13 cellular contexts compared by ENCODE assay signal in genomic region chr17:48840441-48840840, GRCh38. TPM values are rescaled to one million over a fixed set of nuclear protein-coding genes. Genes with fewer than 3 reads are reported as not detected.
A peak's percentile ranks its signal among the peaks of the same experiment; 100 is the strongest.
DNase-seq lines count a peak whose midpoint lies in the region; TF ChIP-seq lines count a peak whose summit lies in the region.
"Had no signal": no experiment of that assay in that cellular context is flagged by ENCODE, and none has a peak within 500 bp of the region (broad histone marks: within the 10 kb centered on the region; RNA-seq: fewer than 3 reads in every experiment).

No MANE protein-coding gene starts in this region.

- WGBS in sigmoid colon, 2 donors = 79 to 82% methylated on average over 3 of the region's 3 CpGs

- H3K27me3 Mint-ChIP-seq in Caco-2 (ENCODE audit: insufficient read depth, unreplicated experiment) = no peaks in the 10 kb centered on the region

- BruUV-seq in Caco-2 (replicated peaks; lab: Mats Ljungman, UMichigan) = no TSS peak

- H3K4me2 ChIP-seq in fibroblast of lung (ENCODE audit: extremely low read depth, insufficient read depth, low read length) = peak overlapping the region; percentile 94

- no peaks in the 10 kb centered on the region for H4K20me1 ChIP-seq in fibroblast of lung (ENCODE audit: control insufficient read depth, extremely low read depth, insufficient read depth, low read length)

- H3K27me3 ChIP-seq in Caco-2 (replicated peaks; ENCODE audit: control insufficient read depth, insufficient read depth, low read length) (no peaks in the 10 kb centered on the region), fibroblast of lung (ENCODE audit: control insufficient read depth, insufficient read depth, low read length) (no peaks in the 10 kb centered on the region), sigmoid colon (no peaks in the 10 kb centered on the region)

- H3K4me1 ChIP-seq in Caco-2 = peaks cover 20% of the 10 kb centered on the region
- peaks cover 23% of the 10 kb centered on the region for H3K4me1 ChIP-seq in fibroblast of lung (ENCODE audit: control insufficient read depth, extremely low read depth, insufficient read depth, low read length)
- peaks cover 0 to 69% (median 58%) of the 10 kb centered on the region in 4 donors for H3K4me1 ChIP-seq in sigmoid colon

- H3K9ac ChIP-seq in SK-N-MC (ENCODE audit: insufficient read length) (no peak overlapping the region), fibroblast of lung (ENCODE audit: insufficient read depth, low read length) (no peak overlapping the region)

- DNase-seq in Caco-2 (no peak), SK-N-MC (ENCODE audit: low read depth, low spot score) (no peak), fibroblast of lung (ENCODE audit: low read depth in 2 of 2) (peak in 1 of 2 donors; percentile 16), sigmoid colon (no peak), NCI-H1436 treated with DMSO at 0.1 percent for 48 hours (lab: John Stamatoyannopoulos, UW) (no peak), germinal center (ENCODE audit: low spot score) (no peak)
- DNase-seq in stimulated activated CD4-positive, alpha-beta T cell treated with anti-CD3 and anti-CD28 coated beads, Interleukin-12 subunit alpha, Interleukin-12 subunit beta, amount 100 ng/mL, for 4 hours = no peak
- DNase-seq in stimulated activated naive CD4-positive, alpha-beta T cell treated with Interleukin-2 at 50 U/mL for 16 hours (lab: John Stamatoyannopoulos, UW) = no peak
- DNase-seq: mesendoderm; NCI-H2081 treated with DMSO at 0.1 percent for 48 hours; stimulated activated CD4-positive, alpha-beta T cell treated with anti-CD3 and anti-CD28 coated beads, Interleukin-4, amount 100 ng/mL, for 24 hours had no signal

- peak overlapping the region; percentile 1 for H3K4me3 Mint-ChIP-seq in Caco-2 (ENCODE audit: unreplicated experiment)

- POLR2A ChIA-PET in Caco-2 (lab: Charles Lee) = no interaction called here

- peak overlapping the region; percentile 4 for H3K27ac Mint-ChIP-seq in Caco-2 (ENCODE audit: unreplicated experiment)

- no peak for TF ChIP-seq POLR2A in sigmoid colon (IDR thresholded peaks at IDR 0.05)

- intact Hi-C loops in Caco-2 (cut with micrococcal nuclease; ENCODE audit: unreplicated experiment) = loop anchor here (1.0 kb wide), 1 partner anchor 9 kb away; the partner anchor contains the start of gene CALCOCO2
- intact Hi-C loops in sigmoid colon (cut with DNase I) = no loop called here

- H3K4me3 ChIP-seq in Caco-2 (ENCODE audit: low read depth, low read length) = no peak overlapping the region
- no peak overlapping the region; the same call in 1 of the 2 replicates for H3K4me3 ChIP-seq in SK-N-MC
- peak overlapping the region in 2 of 4 experiments; percentile 46 to 60 for H3K4me3 ChIP-seq in fibroblast of lung (replicated peaks in 1 of 4; ENCODE audit: control extremely low read depth in 1 of 4, insufficient read depth in 1 of 4, low read depth in 3 of 4, low read length in 4 of 4)
- peak overlapping the region in 2 of 4 donors; percentile 36 for H3K4me3 ChIP-seq in sigmoid colon

- no peaks in the 10 kb centered on the region for H3K9me3 Mint-ChIP-seq in Caco-2 (ENCODE audit: unreplicated experiment)
- H3K9me3 Mint-ChIP-seq: activated T-helper 1 cell treated with anti-CD3 and anti-CD28 coated beads, Interleukin-12 subunit alpha, Interleukin-12 subunit beta, Interleukin-2, Interleukin-4 antibody, amounts not matched to agents 30 ng/mL and 10 ng/mL and 1 ng/mL, durations not matched to agents 14 hours and 24 hours and 36 hours had no signal

- TF ChIP-seq CTCF in Caco-2 (IDR thresholded peaks at IDR 0.05; ENCODE audit: insufficient read depth in 1 of 2, low read depth in 1 of 2, low read length in 1 of 2, severe bottlenecking in 1 of 2, unreplicated experiment in 1 of 2) = no peak
- TF ChIP-seq CTCF in fibroblast of lung (conservative IDR thresholded peaks at IDR 0.05 in 1 of 2, IDR thresholded peaks at IDR 0.05 in 1 of 2; ENCODE audit: low read depth in 1 of 2, low read length in 2 of 2) = no peak
- no peak for TF ChIP-seq CTCF in sigmoid colon (IDR thresholded peaks at IDR 0.05)

- peaks cover 35% of the 10 kb centered on the region for H3K36me3 Mint-ChIP-seq in Caco-2 (ENCODE audit: insufficient read depth, unreplicated experiment)

- no peak for TF ChIP-seq EP300 in sigmoid colon (IDR thresholded peaks at IDR 0.05)

- peaks cover 30% of the 10 kb centered on the region for H3K4me1 Mint-ChIP-seq in Caco-2 (ENCODE audit: low read depth, unreplicated experiment)

- H3K79me2 ChIP-seq in fibroblast of lung (ENCODE audit: control insufficient read depth, insufficient read depth, low read length) = peaks cover 15% of the 10 kb centered on the region

- CTCF ChIA-PET in Caco-2 (lab: Charles Lee) = interaction anchor here (1.0 to 1.6 kb wide), 2 partner anchors 26 to 39 kb away, joined by 3 to 10 read pairs; no protein-coding TSS in a partner anchor

- H3K36me3 ChIP-seq in Caco-2 (ENCODE audit: control insufficient read depth, insufficient read depth, low read length) (no peaks in the 10 kb centered on the region), SK-N-MC (ENCODE audit: insufficient read depth, low read length) (peaks cover 22% of the 10 kb centered on the region), fibroblast of lung (ENCODE audit: control insufficient read depth, insufficient read depth, low read length) (no peaks in the 10 kb centered on the region), sigmoid colon (peaks cover 8 to 36% (median 13%) of the 10 kb centered on the region in 4 donors)

- peak overlapping the region; percentile 86; the same call in 1 of the 2 replicates for H3K27ac ChIP-seq in SK-N-MC
- no peak overlapping the region for H3K27ac ChIP-seq in fibroblast of lung (ENCODE audit: insufficient read depth, low read length)
- peak overlapping the region; percentile 80 to 89 (median 83) for H3K27ac ChIP-seq in sigmoid colon

- H2AFZ ChIP-seq in fibroblast of lung (ENCODE audit: low read length) = no peak overlapping the region

- no peaks in the 10 kb centered on the region for H3K9me3 ChIP-seq in Caco-2
- H3K9me3 ChIP-seq in SK-N-MC (ENCODE audit: low read depth, low read length) = no peaks in the 10 kb centered on the region
- H3K9me3 ChIP-seq in fibroblast of lung (ENCODE audit: control insufficient read depth, insufficient read depth, low read depth, low read length) = no peaks in the 10 kb centered on the region
- no peaks in the 10 kb centered on the region for H3K9me3 ChIP-seq in sigmoid colon

RNA-seq across cellular contexts. Expression of gene CALCOCO2, which starts 9.6 kb away (rescaled TPM):
- 233 and 251 TPM in 2 replicates for total RNA-seq in Caco-2 (2022)
- 50.1 and 65.1 TPM in 2 replicates for total RNA-seq in fibroblast of lung
- polyA plus RNA-seq in fibroblast of lung = 85.2 and 164 TPM in 2 replicates
- polyA plus RNA-seq in fibroblast of lung (2012) = 58.3 and 94.0 TPM in 2 replicates
- 72.5 and 98.4 TPM in 2 replicates for polyA minus RNA-seq in fibroblast of lung (ENCODE audit: low replicate concordance)
- total RNA-seq in sigmoid colon = 100 to 1,000 TPM; 130 to 198 (median 146) TPM
- 100 to 1,000 TPM in 1 of 3 donors, 10 to 100 TPM in 2; 90.4 to 103 (median 91.9) TPM for polyA plus RNA-seq in sigmoid colon

RNA-seq across cellular contexts. Expression of gene TTLL6, which starts 23.4 kb away (rescaled TPM):
- total RNA-seq in Caco-2 (2022) (0.16 and 0.81 TPM in 2 replicates), fibroblast of lung (under 0.01 and 0.17 TPM in 2 replicates), sigmoid colon (under 1 TPM in 2 of 4 donors, not detected in 2; under 0.01 to 0.16 TPM)
- polyA plus RNA-seq in fibroblast of lung (not detected in 2 replicates), sigmoid colon (10 to 100 TPM in 1 of 3 donors, 1 to 10 TPM in 2; 3.5 to 10.5 (median 4.2) TPM)
- 0.23 TPM in 1 of 2 replicates, not detected in the other for polyA plus RNA-seq in fibroblast of lung (2012)
- polyA minus RNA-seq in fibroblast of lung (ENCODE audit: low replicate concordance) = not detected in 2 replicates
- total RNA-seq: activated T-helper 1 cell treated with anti-CD3 and anti-CD28 coated beads, Interleukin-12 subunit alpha, Interleukin-12 subunit beta, Interleukin-2, Interleukin-4 antibody, amounts not matched to agents 30 ng/mL and 10 ng/mL and 1 ng/mL, durations not matched to agents 14 hours and 24 hours and 36 hours; epithelial cell of proximal tubule had no signal

RNA-seq across cellular contexts. Expression of gene ATP5MC1, which starts 52.1 kb away (rescaled TPM):
- total RNA-seq in Caco-2 (2022) = 161 and 172 TPM in 2 replicates
- total RNA-seq in fibroblast of lung = 19.0 and 24.8 TPM in 2 replicates
- polyA plus RNA-seq in fibroblast of lung = 219 and 309 TPM in 2 replicates
- 203 and 231 TPM in 2 replicates for polyA plus RNA-seq in fibroblast of lung (2012)
- polyA minus RNA-seq in fibroblast of lung (ENCODE audit: low replicate concordance) = 191 and 192 TPM in 2 replicates
- 100 to 1,000 TPM in 2 of 4 donors, 10 to 100 TPM in 2; 92.7 to 148 (median 107) TPM for total RNA-seq in sigmoid colon
- 100 to 1,000 TPM; 454 to 612 (median 603) TPM for polyA plus RNA-seq in sigmoid colon
